In genomic region chr13:41019578-41020347, GRCh38 we compare ENCODE assay signal across 8 cellular contexts. TPM values are rescaled to one million over a fixed set of nuclear protein-coding genes. Genes with fewer than 3 reads are reported as not detected.
DNase-seq lines count a peak whose midpoint lies in the region; ATAC-seq and TF ChIP-seq lines count a peak whose summit lies in the region.

No MANE protein-coding gene starts in this region.

- H2BK5ac ChIP-seq in trophoblast cell (ENCODE audit: low read depth, low read length, poor library complexity), result no peak overlapping the region

- ATAC-seq in GM18511 (IDR thresholded peaks at IDR 0.05; ENCODE audit: unreplicated experiment), result peak; percentile 58

- H3K79me2 ChIP-seq in trophoblast cell (ENCODE audit: control insufficient read depth, insufficient read depth, low read length, poor library complexity), result no peaks in the 10 kb centered on the region

- no peaks in the 10 kb centered on the region for H3K27me3 ChIP-seq in trophoblast cell (ENCODE audit: insufficient read depth, low read length)
- no peaks in the 10 kb centered on the region for H3K27me3 ChIP-seq in ovary

- no peak overlapping the region for H2AK5ac ChIP-seq in trophoblast cell (ENCODE audit: low read length)

- peak overlapping the region; percentile 80 for H2BK12ac ChIP-seq in trophoblast cell (ENCODE audit: low read length)

- H4K12ac ChIP-seq in trophoblast cell (ENCODE audit: low read depth, low read length), result no peak overlapping the region

- TF ChIP-seq POLR2A in ovary (IDR thresholded peaks at IDR 0.05), result no peak

- H3K36me3 ChIP-seq in KOPT-K1 (ENCODE audit: insufficient read depth, low read length) (no peaks in the 10 kb centered on the region), trophoblast cell (ENCODE audit: control insufficient read depth in 1 of 2, insufficient read depth in 2 of 2, low read length in 2 of 2) (peaks cover 0 to 1% of the 10 kb centered on the region in 2 experiments), ovary (no peaks in the 10 kb centered on the region)

- H3K79me1 ChIP-seq in trophoblast cell (ENCODE audit: low read length), result no peaks in the 10 kb centered on the region

- DNase-seq in epithelial cell of prostate (ENCODE audit: low read depth, low spot score) (no peak), trophoblast cell (no peak), T1000 (lab: John Stamatoyannopoulos, UW) (no peak), ovary (no peak), inferior parietal cortex (ENCODE audit: extremely low spot score) (no peak), ecto neural progenitor cell (ENCODE audit: low spot score) (no peak)

- whole genome bisulfite sequencing in trophoblast cell (ENCODE audit: extremely low coverage, insufficient coverage, insufficient read length), result no CpG with 5 or more reads among the region's 2 CpGs
- WGBS in ovary, 3 donors, result 65 to 71% (median 69%) methylated on average over 2 of the region's 2 CpGs

- no peaks in the 10 kb centered on the region for H3K9me3 ChIP-seq in KOPT-K1 (ENCODE audit: insufficient read depth, low read length, poor library complexity, severe bottlenecking)
- no peaks in the 10 kb centered on the region for H3K9me3 ChIP-seq in trophoblast cell (ENCODE audit: insufficient read depth, low read depth, low read length)
- no peaks in the 10 kb centered on the region for H3K9me3 ChIP-seq in ovary

- no peak for TF ChIP-seq CTCF in ovary (IDR thresholded peaks at IDR 0.05)

- no peak overlapping the region for H3K18ac ChIP-seq in trophoblast cell (ENCODE audit: low read length)

- peaks cover 0 to 4% of the 10 kb centered on the region in 2 experiments for H3K4me1 ChIP-seq in trophoblast cell (ENCODE audit: control insufficient read depth in 1 of 2, insufficient read depth in 2 of 2, low read length in 2 of 2)
- H3K4me1 ChIP-seq in ovary (ENCODE audit: insufficient read depth), result peaks cover 1% of the 10 kb centered on the region

- peak overlapping the region; percentile 38 for H4K8ac ChIP-seq in trophoblast cell (ENCODE audit: low read depth, low read length)

- H3K9ac ChIP-seq in trophoblast cell (ENCODE audit: low read length), result no peak overlapping the region

- no peak for TF ChIP-seq EP300 in ovary (IDR thresholded peaks at IDR 0.05)

- H4K91ac ChIP-seq in trophoblast cell (ENCODE audit: low read depth, low read length), result no peak overlapping the region

- H2BK120ac ChIP-seq in trophoblast cell (ENCODE audit: insufficient read depth, low read length, poor library complexity), result peak overlapping the region; percentile 51

- H3K4me2 ChIP-seq in trophoblast cell (ENCODE audit: low read length), result no peak overlapping the region

- no peak overlapping the region for H3K23ac ChIP-seq in trophoblast cell (ENCODE audit: low read length)

- H3K27ac ChIP-seq in KOPT-K1 (ENCODE audit: low read depth, low read length, poor library complexity, severe bottlenecking), result peak overlapping the region; percentile 90
- peak overlapping the region; percentile 93 for H3K27ac ChIP-seq in epithelial cell of prostate
- H3K27ac ChIP-seq in trophoblast cell (ENCODE audit: low read depth, low read length), result no peak overlapping the region
- H3K27ac ChIP-seq in ovary, result peak overlapping the region in 1 of 2 donors; percentile 75

- H3K4me3 ChIP-seq in trophoblast cell (ENCODE audit: low read depth, low read length), result no peak overlapping the region
- H3K4me3 ChIP-seq in ovary, result no peak overlapping the region

- H2AFZ ChIP-seq in trophoblast cell (ENCODE audit: insufficient read depth, low read length, poor library complexity), result no peak overlapping the region

- intact Hi-C loops in ovary (cut with DNase I), result no loop called here

- no peak overlapping the region for H3K4ac ChIP-seq in trophoblast cell (ENCODE audit: low read depth, low read length)

- no peak overlapping the region for H3K14ac ChIP-seq in trophoblast cell (ENCODE audit: low read length)

RNA-seq across cellular contexts. Expression of gene ELF1, which starts 0.6 kb away (rescaled TPM):
- 55.9 and 56.2 TPM in 2 replicates for polyA plus RNA-seq in trophoblast cell (2013)
- 10 to 100 TPM; 41.0 to 53.2 (median 47.7) TPM for total RNA-seq in ovary
- 10 to 100 TPM; 28.5 to 49.3 TPM for polyA plus RNA-seq in ovary

RNA-seq across cellular contexts. Expression of gene WBP4, which starts 41.5 kb away (rescaled TPM):
- 14.3 and 14.8 TPM in 2 replicates for polyA plus RNA-seq in trophoblast cell (2013)
- 10 to 100 TPM in 3 of 7 donors, 1 to 10 TPM in 4; 7.5 to 10.8 (median 9.8) TPM for total RNA-seq in ovary
- polyA plus RNA-seq in ovary, result 10 to 100 TPM; 11.4 to 13.2 TPM
